Comparison of ENCODE assay signal across 8 cellular contexts in the genomic region with DNA sequence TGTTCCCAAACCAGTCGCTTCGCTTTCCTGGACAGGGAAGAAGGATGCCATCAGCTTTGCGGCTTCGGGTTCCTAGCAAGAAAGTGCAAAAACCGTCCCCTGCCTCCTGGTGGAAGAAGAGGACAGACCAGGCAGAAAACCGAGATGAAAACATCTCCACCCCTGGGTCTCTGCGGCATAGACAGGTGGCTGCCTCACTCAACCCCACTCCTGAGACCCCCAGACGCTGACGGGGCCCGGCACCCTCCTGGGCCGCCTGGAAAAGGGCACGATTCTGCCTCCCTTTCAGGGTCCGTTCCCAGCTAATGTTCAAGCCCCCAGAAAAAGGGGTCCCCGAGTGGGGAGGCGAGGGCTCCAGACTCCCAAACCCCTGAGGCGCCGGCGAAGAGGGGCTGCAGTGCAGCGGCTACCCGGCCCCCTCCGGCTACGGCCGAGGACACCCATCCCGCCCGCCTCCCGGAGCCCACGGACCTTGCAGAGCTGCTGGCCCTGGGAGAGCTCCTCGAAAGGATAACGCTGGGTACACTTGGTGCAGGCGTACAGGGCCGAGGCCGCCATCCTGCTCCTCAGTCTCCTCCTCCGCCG. TPM values are rescaled to one million over a fixed set of nuclear protein-coding genes. Genes with fewer than 3 reads are reported as not detected.
DNase-seq lines count a peak whose midpoint lies in the region; ATAC-seq and TF ChIP-seq lines count a peak whose summit lies in the region.

No MANE protein-coding gene starts in this region.

- peak overlapping the region; percentile 99 for H3K27ac ChIP-seq in CD8-positive, alpha-beta T cell (ENCODE audit: low read depth, low read length)
- H3K27ac ChIP-seq in right cardiac atrium (ENCODE audit: low read length), result peak overlapping the region; percentile 96
- H3K27ac ChIP-seq in gastrocnemius medialis, result peak overlapping the region; percentile 95 to 98 (median 96)

- peaks cover 53% of the 10 kb centered on the region for H3K36me3 Mint-ChIP-seq in CD8-positive, alpha-beta T cell

- DNase-seq in CD8-positive, alpha-beta T cell, result peak in 6 of 7 experiments; percentile 5 to 56 (median 24)
- DNase-seq in GM20000 (ENCODE audit: low spot score) (peak; percentile 13), NCI-H526 treated with DMSO at 0.1 percent for 48 hours (lab: John Stamatoyannopoulos, UW) (peak; percentile 35), adipocyte (ENCODE audit: low read depth) (peak; percentile 72), right cardiac atrium (no peak), gastrocnemius medialis (no peak)

- intact Hi-C loops in CD8-positive, alpha-beta T cell (cut with DNase I, micrococcal nuclease), result loop anchor here (1.0 to 5.0 kb wide), 10 partner anchors 557 to 1657 kb away; a partner anchor contains a TSS
- intact Hi-C loops in right cardiac atrium (cut with DNase I) (no loop called here), gastrocnemius medialis (cut with DNase I; ENCODE audit: low total_unique reads) (loop anchor here (1.0 kb wide), 2 partner anchors 601 to 722 kb away; a partner anchor contains a TSS)

- H3K27ac Mint-ChIP-seq in CD8-positive, alpha-beta T cell, result peak overlapping the region; percentile 100

- H3K9me3 Mint-ChIP-seq in CD8-positive, alpha-beta T cell, result no peaks in the 10 kb centered on the region

- H3K4me1 Mint-ChIP-seq in CD8-positive, alpha-beta T cell (ENCODE audit: low read depth), result peaks cover 60% of the 10 kb centered on the region

- no peak for ATAC-seq in CD8-positive, alpha-beta T cell
- ATAC-seq in right cardiac atrium (peak in 1 of 2 donors; percentile 0), gastrocnemius medialis (no peak), HG03521 (IDR thresholded peaks at IDR 0.05; ENCODE audit: unreplicated experiment) (no peak), HG03571 (IDR thresholded peaks at IDR 0.05; ENCODE audit: unreplicated experiment) (no peak)

- no peaks in the 10 kb centered on the region for H3K27me3 Mint-ChIP-seq in CD8-positive, alpha-beta T cell (ENCODE audit: low read depth)

- H3K9me3 ChIP-seq in CD8-positive, alpha-beta T cell (ENCODE audit: low read length), result no peaks in the 10 kb centered on the region
- no peaks in the 10 kb centered on the region for H3K9me3 ChIP-seq in adipocyte (ENCODE audit: control insufficient read depth, low read length)
- no peaks in the 10 kb centered on the region for H3K9me3 ChIP-seq in right cardiac atrium (ENCODE audit: control insufficient read depth, low read length)
- no peaks in the 10 kb centered on the region for H3K9me3 ChIP-seq in gastrocnemius medialis

- peak overlapping the region; percentile 99 for H3K4me3 Mint-ChIP-seq in CD8-positive, alpha-beta T cell

- no peak for TF ChIP-seq POLR2A in gastrocnemius medialis (IDR thresholded peaks at IDR 0.05)

- peak overlapping the region; percentile 86 for H3K4me3 ChIP-seq in CD8-positive, alpha-beta T cell (ENCODE audit: low read depth, low read length)
- H3K4me3 ChIP-seq in adipocyte (ENCODE audit: low read length) (peak overlapping the region; percentile 97), right cardiac atrium (ENCODE audit: low read length) (peak overlapping the region; percentile 87), gastrocnemius medialis (peak overlapping the region; percentile 88 to 99 (median 96))

- peak overlapping the region; percentile 91 for H3K9ac ChIP-seq in adipocyte (ENCODE audit: low read length)

- under 1% methylated on average over 34 of the region's 34 CpGs for WGBS in right cardiac atrium

- no peaks in the 10 kb centered on the region for H3K27me3 ChIP-seq in CD8-positive, alpha-beta T cell (ENCODE audit: insufficient read depth, low read length)
- H3K27me3 ChIP-seq in adipocyte (replicated peaks; ENCODE audit: control insufficient read depth, insufficient read depth, low read length) (no peaks in the 10 kb centered on the region), right cardiac atrium (ENCODE audit: control insufficient read depth, insufficient read depth) (no peaks in the 10 kb centered on the region), gastrocnemius medialis (no peaks in the 10 kb centered on the region)

- in situ Hi-C loops in gastrocnemius medialis (cut with MboI; ENCODE audit: low sequenced_read_pairs in 4 of 4), result loop anchor here in 2 of 4 donors (25.0 kb wide), 1 partner anchor 1302 kb away; a partner anchor contains a TSS

- CTCF ChIA-PET in CD8-positive, alpha-beta T cell (lab: Charles Lee), result interaction anchor here (0.7 to 2.0 kb wide), 7 partner anchors 24 to 720 kb away, joined by 3 to 7 read pairs (median 4); no protein-coding TSS in a partner anchor

- H3K4me1 ChIP-seq in CD8-positive, alpha-beta T cell (ENCODE audit: insufficient read depth, low read length), result peaks cover 30% of the 10 kb centered on the region
- peaks cover 26% of the 10 kb centered on the region for H3K4me1 ChIP-seq in adipocyte (ENCODE audit: control insufficient read depth, insufficient read depth, low read length)
- H3K4me1 ChIP-seq in right cardiac atrium (ENCODE audit: control insufficient read depth, insufficient read depth, low read length), result no peaks in the 10 kb centered on the region
- peaks cover 19 to 26% of the 10 kb centered on the region in 2 donors for H3K4me1 ChIP-seq in gastrocnemius medialis

- peaks cover 17% of the 10 kb centered on the region for H3K36me3 ChIP-seq in CD8-positive, alpha-beta T cell (ENCODE audit: insufficient read depth, low read length)
- H3K36me3 ChIP-seq in adipocyte (ENCODE audit: control insufficient read depth, insufficient read depth, low read length, severe bottlenecking) (peaks cover 27% of the 10 kb centered on the region), gastrocnemius medialis (peaks cover 0 to 37% of the 10 kb centered on the region in 2 donors)

- POLR2A ChIA-PET in CD8-positive, alpha-beta T cell (lab: Charles Lee), result interaction anchor here (0.9 to 4.7 kb wide), 14 partner anchors 9 to 1661 kb away, joined by 3 to 58 read pairs (median 6); a partner anchor contains a TSS

- TF ChIP-seq CTCF in CD8-positive, alpha-beta T cell (IDR thresholded peaks at IDR 0.05), result peak; percentile 37
- TF ChIP-seq CTCF in GM20000 (IDR thresholded peaks at IDR 0.05; ENCODE audit: extremely low read depth, missing control alignments) (no peak), gastrocnemius medialis (IDR thresholded peaks at IDR 0.05 in 4 of 5, conservative IDR thresholded peaks at IDR 0.05 in 1 of 5) (no peak)

RNA-seq across cellular contexts. Expression of a gene that starts 0.6 kb away (rescaled TPM):
- total RNA-seq in CD8-positive, alpha-beta T cell, result 10 to 100 TPM; 91.1 to 92.9 TPM
- 10 to 100 TPM in 2 of 4 donors, 1 to 10 TPM in 2; 9.4 to 11.2 (median 10.2) TPM for total RNA-seq in right cardiac atrium
- polyA plus RNA-seq in right cardiac atrium, result 6.6 TPM
- 10 to 100 TPM in 2 of 4 donors, 1 to 10 TPM in 2; 3.6 to 13.6 (median 8.9) TPM for total RNA-seq in gastrocnemius medialis

RNA-seq across cellular contexts. Expression of a gene that starts 1.3 kb away (rescaled TPM):
- 10 to 100 TPM; 53.2 to 53.7 TPM for total RNA-seq in CD8-positive, alpha-beta T cell
- total RNA-seq in right cardiac atrium (10 to 100 TPM; 24.4 to 29.6 (median 25.3) TPM), gastrocnemius medialis (10 to 100 TPM; 10.2 to 20.5 (median 16.9) TPM)
- 12.1 TPM for polyA plus RNA-seq in right cardiac atrium

Comparison
In these comparisons a context has a peak if more than half of its experiments do, and no peak if none do; other contexts are left out.
1. DNase-seq: peak in CD8-positive, alpha-beta T cell (6 of 7), GM20000 (single experiment), NCI-H526 treated with DMSO at 0.1 percent for 48 hours (single experiment) and adipocyte (single experiment); none in right cardiac atrium (0 of 3) and gastrocnemius medialis (0 of 2).
2. RNA of a gene that starts 0.6 kb away (total RNA-seq): 91.1 to 92.9 TPM in CD8-positive, alpha-beta T cell; 3.6 to 13.6 TPM in gastrocnemius medialis and 9.4 to 11.2 TPM in right cardiac atrium; every median in the first group is over 4 times any median in the second.
3. intact Hi-C loops: an anchor here in CD8-positive, alpha-beta T cell (1.0 to 5.0 kb wide) and gastrocnemius medialis (1.0 kb wide); none called in right cardiac atrium.
4. Peak in every context shown above with its lines, with median percentiles within 50 percentile points of each other: H3K27ac ChIP-seq and H3K4me3 ChIP-seq.